ENCODE assay signal across 9 cellular contexts in genomic region chr15:92779874-92780273, GRCh38.
"Had no signal": no experiment of that assay in that cellular context is flagged by ENCODE, and none has a peak within 500 bp of the region (broad histone marks: within the 10 kb centered on the region; RNA-seq: fewer than 3 reads in every experiment).

No MANE protein-coding gene starts in this region.

- DNase-seq: GM23248, GOT3, H7, HFFc6, KG1 had no signal

- H3K27ac ChIP-seq: GM23248, HL-60 had no signal

- H3K27ac Mint-ChIP-seq: HFFc6, IgD-negative memory B cell had no signal

- H3K36me3 ChIP-seq: HAP-1 had no signal

- FAIRE-seq: HepG2 had no signal

- H3K27me3 Mint-ChIP-seq: IgD-negative memory B cell had no signal

- ATAC-seq: HepG2 had no signal

- H3K9ac ChIP-seq: GM23248 had no signal

- H3K4me1 Mint-ChIP-seq: IgD-negative memory B cell had no signal

- H3K4me3 ChIP-seq: GM23248, HAP-1 had no signal

- H2AFZ ChIP-seq: GM23248 had no signal

- H3K4me1 ChIP-seq: HAP-1 had no signal

- H3K4me3 Mint-ChIP-seq: HFFc6, IgD-negative memory B cell had no signal
